ENCODE assay signal across 1 cellular context in genomic region chr3:108589081-108589997, GRCh38.
A peak's percentile ranks its signal among the peaks of the same experiment; 100 is the strongest.
TF ChIP-seq lines count a peak whose summit lies in the region.

TSS of gene CIP2A (minus strand) at chr3:108589438. CDS start at chr3:108589375, 63 bp downstream.
TSS of gene DZIP3 (plus strand) at chr3:108589722. CDS start at chr3:108605407, 15,685 bp downstream.

TF ChIP-seq in K562, 482 proteins besides CTCF, POLR2A, EP300 and RAD21 (continued from another document and continues in another):
- TF ChIP-seq PKNOX1 (IDR thresholded peaks at IDR 0.05) (peak; percentile 87), KDM4B (IDR thresholded peaks at IDR 0.05; ENCODE audit: borderline replicate concordance in 2 of 2, low read depth in 1 of 2) (peak in 1 of 2 experiments; percentile 41; a peak in 1 of 4 replicates), HOXB6 (CRISPR knock-in tag; IDR thresholded peaks at IDR 0.05; ENCODE audit: borderline replicate concordance) (no peak), CSDE1 (IDR thresholded peaks at IDR 0.05) (no peak), PHB2 (IDR thresholded peaks at IDR 0.05; ENCODE audit: low read depth) (no peak), BACH1 (tag; IDR thresholded peaks at IDR 0.05) (no peak), ZNF24 (IDR thresholded peaks at IDR 0.05) (no peak), ETS1 (conservative IDR thresholded peaks at IDR 0.05; ENCODE audit: control insufficient read depth, low read depth, low read length) (peak; percentile 70), ZC3H8 (IDR thresholded peaks at IDR 0.05) (no peak), SP1 (CRISPR knock-in tag; IDR thresholded peaks at IDR 0.05) (peak; percentile 18; the same call in 1 of the 2 replicates), TFAM (CRISPR knock-in tag; conservative IDR thresholded peaks at IDR 0.05) (no peak), GMEB1 (CRISPR knock-in tag; IDR thresholded peaks at IDR 0.05) (no peak), HNRNPL (IDR thresholded peaks at IDR 0.05; ENCODE audit: low read depth, low read length) (no peak), CBFB (CRISPR knock-in tag; IDR thresholded peaks at IDR 0.05) (no peak), TFE3 (CRISPR knock-in tag; IDR thresholded peaks at IDR 0.05) (no peak), ZBTB12 (CRISPR knock-in tag; IDR thresholded peaks at IDR 0.05) (no peak), RBM14 (IDR thresholded peaks at IDR 0.05; ENCODE audit: borderline replicate concordance, insufficient read depth, low read depth, low read length) (no peak), TEAD1 (CRISPR knock-in tag; IDR thresholded peaks at IDR 0.05) (no peak), ZC3H11A (IDR thresholded peaks at IDR 0.05; ENCODE audit: low read depth, low read length) (no peak), ATF1 (CRISPR knock-in tag; IDR thresholded peaks at IDR 0.05) (no peak), ATF1 (tag; IDR thresholded peaks at IDR 0.05) (peak; percentile 53; the same call in 1 of the 2 replicates), MAZ (CRISPR knock-in tag; conservative IDR thresholded peaks at IDR 0.05 in 1 of 2, IDR thresholded peaks at IDR 0.05 in 1 of 2) (0 out of 4 replicates have a peak, but pooled peaks of 1 of the 2 experiments have one; percentile 56), ZNF12 (CRISPR knock-in tag; IDR thresholded peaks at IDR 0.05) (no peak), ZBTB34 (CRISPR knock-in tag; IDR thresholded peaks at IDR 0.05) (no peak), TCF7 (IDR thresholded peaks at IDR 0.05; ENCODE audit: borderline replicate concordance) (no peak), CAMTA2 (CRISPR knock-in tag; conservative IDR thresholded peaks at IDR 0.05) (no peak), ZNF511 (CRISPR knock-in tag; IDR thresholded peaks at IDR 0.05) (peak; percentile 45), HINFP (tag; conservative IDR thresholded peaks at IDR 0.05; ENCODE audit: low read depth) (no peak), POLR2B (IDR thresholded peaks at IDR 0.05; ENCODE audit: low read depth, partially characterized antibody) (peak; percentile 62), MLX (CRISPR knock-in tag; conservative IDR thresholded peaks at IDR 0.05) (no peak), ETV5 (CRISPR knock-in tag; IDR thresholded peaks at IDR 0.05; ENCODE audit: low read depth) (peak; percentile 76), MTA2 (IDR thresholded peaks at IDR 0.05; ENCODE audit: low read depth) (no peak), DLX4 (CRISPR knock-in tag; IDR thresholded peaks at IDR 0.05) (no peak), PML (IDR thresholded peaks at IDR 0.05; ENCODE audit: low read length) (peak; percentile 70), E2F6 (IDR thresholded peaks at IDR 0.05; ENCODE audit: borderline replicate concordance in 1 of 2, extremely low read depth in 1 of 2, insufficient read depth in 1 of 2, insufficient read length in 1 of 2, low read depth in 1 of 2, low read length in 1 of 2, poor library complexity in 1 of 2, severe bottlenecking in 1 of 2) (peak; percentile 75 to 76), ZNF146 (CRISPR knock-in tag; IDR thresholded peaks at IDR 0.05; ENCODE audit: unreplicated experiment) (no peak), HNRNPLL (IDR thresholded peaks at IDR 0.05; ENCODE audit: low read depth, low read length, poor library complexity, severe bottlenecking) (peak; percentile 32), PHTF2 (CRISPR knock-in tag; IDR thresholded peaks at IDR 0.05) (no peak), NFATC3 (IDR thresholded peaks at IDR 0.05) (no peak), NR4A1 (CRISPR knock-in tag; IDR thresholded peaks at IDR 0.05) (no peak), NR4A1 (tag; IDR thresholded peaks at IDR 0.05) (no peak), SRSF7 (optimal IDR thresholded peaks at IDR 0.05; ENCODE audit: low read depth, low read length) (no peak), NR3C1 (CRISPR knock-in tag; IDR thresholded peaks at IDR 0.05) (no peak), HDAC3 (IDR thresholded peaks at IDR 0.05; ENCODE audit: borderline replicate concordance, partially characterized antibody) (no peak), RUNX1 (IDR thresholded peaks at IDR 0.05; ENCODE audit: low read depth) (no peak), TCF15 (CRISPR knock-in tag; IDR thresholded peaks at IDR 0.05) (no peak), BDP1 (IDR thresholded peaks at IDR 0.05; ENCODE audit: insufficient read depth, insufficient read length) (no peak), CEBPZ (IDR thresholded peaks at IDR 0.05; ENCODE audit: borderline replicate concordance, low read depth, low read length) (no peak), MIER1 (IDR thresholded peaks at IDR 0.05; ENCODE audit: low read depth) (no peak), ZNF408 (CRISPR knock-in tag; IDR thresholded peaks at IDR 0.05; ENCODE audit: low read depth) (no peak), CREBBP (IDR thresholded peaks at IDR 0.05; ENCODE audit: low read depth, low read length) (no peak), LCOR (CRISPR knock-in tag; IDR thresholded peaks at IDR 0.05) (no peak; the same call in 1 of the 2 replicates)
